ENCODE assay signal across 16 cellular contexts in the genomic region with DNA sequence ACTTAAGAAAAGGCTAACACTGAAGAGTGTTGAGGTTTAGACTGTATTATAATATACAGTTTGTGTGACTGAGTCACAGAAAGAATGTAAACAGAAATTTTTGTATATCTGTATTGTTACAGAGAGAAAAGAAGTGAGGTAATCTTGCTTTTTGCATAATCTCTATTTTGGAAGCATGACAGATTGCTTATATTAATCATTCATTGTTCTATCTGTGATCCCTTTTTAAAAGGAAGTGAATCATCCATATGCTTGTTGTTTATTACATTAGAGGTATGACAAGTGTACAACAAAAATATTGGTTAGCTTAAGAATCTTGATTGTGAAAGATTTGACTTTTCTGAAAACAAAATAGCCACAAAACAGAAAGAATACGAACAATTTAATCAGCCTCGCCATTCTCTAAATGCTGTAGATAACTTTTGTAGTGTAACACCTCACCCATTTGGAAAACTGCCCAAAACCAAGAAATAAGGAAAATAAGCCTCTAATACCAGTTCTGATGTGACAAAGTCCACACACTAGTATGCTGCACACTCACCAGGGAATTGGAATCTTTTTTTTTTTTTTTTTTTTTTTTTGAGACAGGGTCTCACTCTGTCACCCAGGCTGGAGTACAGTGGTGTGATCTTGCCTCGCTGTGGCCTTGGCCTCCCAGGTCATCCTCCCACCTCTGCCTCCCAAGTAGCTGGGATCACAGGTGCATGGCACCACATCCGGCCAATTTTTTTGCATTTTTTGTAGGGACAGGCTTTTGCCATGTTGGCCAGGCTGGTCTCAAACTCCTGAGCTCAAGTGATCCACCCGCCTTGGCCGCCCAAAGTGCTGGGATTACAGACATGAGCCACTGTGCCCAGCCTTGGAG.
DNase-seq lines count a peak whose midpoint lies in the region; TF ChIP-seq lines count a peak whose summit lies in the region.
"Had no signal": no experiment of that assay in that cellular context is flagged by ENCODE, and none has a peak within 500 bp of the region (broad histone marks: within the 10 kb centered on the region; RNA-seq: fewer than 3 reads in every experiment).

No MANE protein-coding gene starts in this region.

- no peaks in the 10 kb centered on the region for H3K36me3 ChIP-seq in stomach

- H3K27me3 ChIP-seq in stomach, result no peaks in the 10 kb centered on the region

- H3K9me3 ChIP-seq in stomach, result no peaks in the 10 kb centered on the region

- peak overlapping the region in 3 of 5 donors; percentile 18 to 59 (median 50) for H3K27ac ChIP-seq in stomach
- H3K27ac ChIP-seq: 22Rv1, coronary artery had no signal

- TF ChIP-seq CTCF in fibroblast of the aortic adventitia (IDR thresholded peaks at IDR 0.05; ENCODE audit: insufficient read depth, low read length) (no peak), stomach (IDR thresholded peaks at IDR 0.05) (no peak)

- TF ChIP-seq EP300 in stomach (IDR thresholded peaks at IDR 0.05), result no peak

- H3K4me3 ChIP-seq in fibroblast of the aortic adventitia (ENCODE audit: low read depth, low read length), result no peak overlapping the region
- H3K4me3 ChIP-seq in stomach, result no peak overlapping the region
- H3K4me3 ChIP-seq: coronary artery had no signal

- intact Hi-C loops in stomach (cut with DNase I; ENCODE audit: low total_unique reads), result no loop called here

- no peak for TF ChIP-seq POLR2A in stomach (IDR thresholded peaks at IDR 0.05)

- H3K4me1 ChIP-seq in stomach, result peaks cover 0 to 20% (median 9%) of the 10 kb centered on the region in 4 donors

- WGBS in stomach, 5 donors, result 69 to 80% (median 73%) methylated on average over 6 of the region's 6 CpGs

- DNase-seq in DMS 273 (lab: John Stamatoyannopoulos, UW; ENCODE audit: unreplicated experiment) (peak; percentile 12), DMS 273 treated with DMSO at 0.1 percent for 48 hours (lab: John Stamatoyannopoulos, UW) (no peak), SW480 (ENCODE audit: low spot score) (peak; percentile 53), fibroblast of the aortic adventitia (ENCODE audit: low read depth) (peak; percentile 86), stomach (no peak), NCI-H526 (lab: John Stamatoyannopoulos, UW) (no peak), hepatic stellate cell (ENCODE audit: low spot score) (no peak)
- DNase-seq in activated naive CD4-positive, alpha-beta T cell (lab: John Stamatoyannopoulos, UW), result no peak
- DNase-seq: activated CD4-positive, alpha-beta T cell treated with anti-CD3 and anti-CD28 coated beads for 1 hour; activated effector memory CD4-positive, alpha-beta T cell treated with anti-CD3 and anti-CD28 coated beads, Interleukin-2, amount 50 U/mL, for 16 hours; GDM1; natural killer cell; NCI-H2227 treated with DMSO at 0.1 percent for 48 hours; stimulated activated CD4-positive, alpha-beta T cell treated with anti-CD3 and anti-CD28 coated beads, Interleukin-12 subunit alpha, Interleukin-12 subunit beta, amount 100 ng/mL, for 4 hours had no signal

Comparison
In these comparisons a context has a peak if more than half of its experiments do, and no peak if none do; other contexts are left out.
1. DNase-seq: peak in DMS 273 (single experiment), SW480 (single experiment) and fibroblast of the aortic adventitia (single experiment); none in DMS 273 treated with DMSO at 0.1 percent for 48 hours (single experiment), stomach (single experiment), NCI-H526 (0 of 2), hepatic stellate cell (single experiment) and activated naive CD4-positive, alpha-beta T cell (0 of 4).